Comparison of ENCODE assay signal across 12 cellular contexts in genomic region chr11:86172894-86173293, GRCh38.
A peak's percentile ranks its signal among the peaks of the same experiment; 100 is the strongest.
DNase-seq lines count a peak whose midpoint lies in the region; ATAC-seq, FAIRE-seq and TF ChIP-seq lines count a peak whose summit lies in the region.
"Had no signal": no experiment of that assay in that cellular context is flagged by ENCODE, and none has a peak within 500 bp of the region (broad histone marks: within the 10 kb centered on the region; RNA-seq: fewer than 3 reads in every experiment).

No MANE protein-coding gene starts in this region.

- 0 out of 2 replicates have a peak overlapping the region, but pooled peaks have one; percentile 26 for H2AFZ ChIP-seq in GM23248
- no peak overlapping the region for H2AFZ ChIP-seq in endothelial cell of umbilical vein (ENCODE audit: low read depth, low read length)

- no peak for TF ChIP-seq POLR2A in endothelial cell of umbilical vein (IDR thresholded peaks at IDR 0.05; ENCODE audit: low read depth, low read length)

- H4K20me1 ChIP-seq in GM23248 (ENCODE audit: insufficient read depth) (no peaks in the 10 kb centered on the region), endothelial cell of umbilical vein (replicated peaks; ENCODE audit: control insufficient read depth, extremely low read depth, insufficient read depth, low read length) (no peaks in the 10 kb centered on the region)

- DNase-seq in GM23248 (peak; percentile 67), Panc1 (ENCODE audit: low read depth, low spot score) (no peak), endothelial cell of umbilical vein (ENCODE audit: low read depth, low spot score) (peak; percentile 60), pulmonary artery endothelial cell (ENCODE audit: low read depth, low spot score) (peak; percentile 20), posterior vena cava (ENCODE audit: low spot score) (no peak), hippocampal formation (lab: John Stamatoyannopoulos, UW) (no peak), GF-D8 (lab: John Stamatoyannopoulos, UW) (no peak)
- DNase-seq: Caco-2; effector CD4-positive, alpha-beta T cell; H9; NCI-H187 had no signal

- dilution Hi-C loops in endothelial cell of umbilical vein (cut with MboI; ENCODE audit: extremely low pct_ligation_motif_present, low sequenced_read_pairs), result no loop called here

- H3K4me3 ChIP-seq in GM23248 (no peak overlapping the region), Panc1 (ENCODE audit: low read depth in 2 of 2, low read length in 2 of 2) (no peak overlapping the region), endothelial cell of umbilical vein (replicated peaks in 1 of 3; ENCODE audit: insufficient read depth in 1 of 3, low read depth in 1 of 3, low read length in 3 of 3) (no peak overlapping the region)

- H3K79me2 ChIP-seq in GM23248 (ENCODE audit: insufficient read depth) (no peaks in the 10 kb centered on the region), endothelial cell of umbilical vein (ENCODE audit: control insufficient read depth, insufficient read depth, low read length) (no peaks in the 10 kb centered on the region)

- peaks cover 46% of the 10 kb centered on the region for H3K4me1 ChIP-seq in GM23248 (ENCODE audit: insufficient read depth)
- H3K4me1 ChIP-seq in Panc1 (ENCODE audit: control insufficient read depth, insufficient read depth, low read length), result peaks cover 8% of the 10 kb centered on the region
- H3K4me1 ChIP-seq in endothelial cell of umbilical vein (ENCODE audit: control insufficient read depth, extremely low read depth, insufficient read depth, low read length), result peaks cover 39% of the 10 kb centered on the region

- H3K9me3 ChIP-seq in GM23248 (ENCODE audit: low read depth) (no peaks in the 10 kb centered on the region), Panc1 (ENCODE audit: control insufficient read depth, insufficient read depth, low read depth, low read length) (no peaks in the 10 kb centered on the region), endothelial cell of umbilical vein (replicated peaks; ENCODE audit: control insufficient read depth, insufficient read depth, low read length) (no peaks in the 10 kb centered on the region)
- H3K9me3 ChIP-seq: Caco-2 had no signal

- BruUV-seq in Panc1 (replicated peaks; lab: Mats Ljungman, UMichigan) (no TSS peak), endothelial cell of umbilical vein (replicated peaks; lab: Mats Ljungman, UMichigan) (no TSS peak)

- FAIRE-seq in endothelial cell of umbilical vein (lab: Jason Lieb, UNC), result no peak
- FAIRE-seq: GM19239 had no signal

- H3K9me2 ChIP-seq in GM23248 (ENCODE audit: insufficient read depth), result no peaks in the 10 kb centered on the region

- H3K9me1 ChIP-seq in endothelial cell of umbilical vein (replicated peaks; ENCODE audit: control insufficient read depth, extremely low read depth, insufficient read depth, low read length), result no peaks in the 10 kb centered on the region

- H3K9ac ChIP-seq in GM23248 (peak overlapping the region; percentile 49; the same call in 1 of the 2 replicates), endothelial cell of umbilical vein (replicated peaks; ENCODE audit: extremely low read depth, insufficient read depth, low read length) (peak overlapping the region; percentile 79)

- peaks cover 43% of the 10 kb centered on the region for H3F3A ChIP-seq in GM23248 (ENCODE audit: insufficient read depth)

- H3K4me2 ChIP-seq in GM23248 (ENCODE audit: unreplicated experiment), result peak overlapping the region; percentile 61
- peak overlapping the region; percentile 34 for H3K4me2 ChIP-seq in endothelial cell of umbilical vein (ENCODE audit: insufficient read depth, low read length)

- H3K36me3 ChIP-seq in GM23248 (ENCODE audit: low read depth) (no peaks in the 10 kb centered on the region), Panc1 (ENCODE audit: control insufficient read depth, insufficient read depth, low read length) (no peaks in the 10 kb centered on the region), endothelial cell of umbilical vein (ENCODE audit: control insufficient read depth in 2 of 2, extremely low read depth in 1 of 2, insufficient read depth in 2 of 2, low read length in 2 of 2) (no peaks in the 10 kb centered on the region)

- intact Hi-C loops in Panc1 (cut with micrococcal nuclease; ENCODE audit: unreplicated experiment) (no loop called here), endothelial cell of umbilical vein (cut with micrococcal nuclease) (loop anchor here (5.0 kb wide), 1 partner anchor 436 kb away; no protein-coding TSS in a partner anchor), posterior vena cava (cut with DNase I) (no loop called here)

- TF ChIP-seq CTCF in Panc1 (IDR thresholded peaks at IDR 0.05) (no peak), endothelial cell of umbilical vein (IDR thresholded peaks at IDR 0.05; ENCODE audit: extremely low read depth in 1 of 2, insufficient read depth in 1 of 2, low read depth in 1 of 2, low read length in 2 of 2) (no peak)

- in situ Hi-C loops in GM23248 (cut with MboI) (no loop called here), Panc1 (cut with HindIII; ENCODE audit: low pct_unique_long_range_greater_than_20kb, low sequenced_read_pairs) (no loop called here)

- H3K27me3 ChIP-seq in GM23248 (replicated peaks; ENCODE audit: insufficient read depth) (no peaks in the 10 kb centered on the region), Panc1 (ENCODE audit: control insufficient read depth, insufficient read depth, low read length) (no peaks in the 10 kb centered on the region), endothelial cell of umbilical vein (ENCODE audit: control insufficient read depth in 2 of 2, insufficient read depth in 2 of 2, low read length in 2 of 2) (no peaks in the 10 kb centered on the region)

- peak overlapping the region; percentile 88 for H3K27ac ChIP-seq in GM23248
- no peak overlapping the region for H3K27ac ChIP-seq in Panc1 (ENCODE audit: low read length)
- H3K27ac ChIP-seq in endothelial cell of umbilical vein (ENCODE audit: insufficient read depth, low read depth, low read length), result peak overlapping the region; percentile 97

- POLR2A ChIA-PET in Panc1 (lab: Charles Lee) (no interaction called here), endothelial cell of umbilical vein (lab: Charles Lee) (interaction anchor here (0.7 to 2.5 kb wide), 3 partner anchors 21 to 57 kb away, joined by 3 to 8 read pairs (median 4); no protein-coding TSS in a partner anchor)

- 11 to 26% methylated on average over 1 of the region's 1 CpG for WGBS in GM23248 (ENCODE audit: low coverage in 1 of 2, low lambda C conversion rate in 2 of 2, missing lambda C conversion rate in 2 of 2), 2 experiments

- peak; percentile 70 for ATAC-seq in Panc1

- CTCF ChIA-PET in Panc1 (lab: Charles Lee) (interaction anchor here (0.7 kb wide), 1 partner anchor 38 kb away, joined by 8 read pairs; no protein-coding TSS in a partner anchor), endothelial cell of umbilical vein (lab: Charles Lee) (interaction anchor here (0.9 to 3.2 kb wide), 6 partner anchors 21 to 131 kb away, joined by 3 to 42 read pairs (median 20); partner anchors contain the start of gene PICALM)

TF ChIP-seq in endothelial cell of umbilical vein, 7 proteins besides CTCF, POLR2A, EP300 and RAD21:
- TF ChIP-seq GATA2 (IDR thresholded peaks at IDR 0.05; ENCODE audit: insufficient read depth, insufficient read length, low read depth, low read length) (peak; percentile 86), EZH2 (IDR thresholded peaks at IDR 0.05; ENCODE audit: borderline replicate concordance, low read depth, low read length, severe bottlenecking) (no peak), POLR2AphosphoS5 (IDR thresholded peaks at IDR 0.05; ENCODE audit: insufficient read depth, low read depth, low read length) (no peak), JUN (IDR thresholded peaks at IDR 0.05; ENCODE audit: borderline replicate concordance, insufficient read depth, insufficient read length, low read depth) (no peak), MAX (IDR thresholded peaks at IDR 0.05; ENCODE audit: insufficient read depth, insufficient read length) (no peak), MYC (IDR thresholded peaks at IDR 0.05; ENCODE audit: low read depth, low read length) (no peak)
TF ChIP-seq in endothelial cell of umbilical vein: peak in this region for 1.

Comparison
In these comparisons a context has a peak if more than half of its experiments do, and no peak if none do; other contexts are left out.
1. DNase-seq: peak in GM23248 (single experiment), endothelial cell of umbilical vein (single experiment) and pulmonary artery endothelial cell (single experiment); none in Panc1 (single experiment), posterior vena cava (single experiment), hippocampal formation (0 of 2) and GF-D8 (single experiment).